ENCODE assay signal across 8 cellular contexts in the genomic region with DNA sequence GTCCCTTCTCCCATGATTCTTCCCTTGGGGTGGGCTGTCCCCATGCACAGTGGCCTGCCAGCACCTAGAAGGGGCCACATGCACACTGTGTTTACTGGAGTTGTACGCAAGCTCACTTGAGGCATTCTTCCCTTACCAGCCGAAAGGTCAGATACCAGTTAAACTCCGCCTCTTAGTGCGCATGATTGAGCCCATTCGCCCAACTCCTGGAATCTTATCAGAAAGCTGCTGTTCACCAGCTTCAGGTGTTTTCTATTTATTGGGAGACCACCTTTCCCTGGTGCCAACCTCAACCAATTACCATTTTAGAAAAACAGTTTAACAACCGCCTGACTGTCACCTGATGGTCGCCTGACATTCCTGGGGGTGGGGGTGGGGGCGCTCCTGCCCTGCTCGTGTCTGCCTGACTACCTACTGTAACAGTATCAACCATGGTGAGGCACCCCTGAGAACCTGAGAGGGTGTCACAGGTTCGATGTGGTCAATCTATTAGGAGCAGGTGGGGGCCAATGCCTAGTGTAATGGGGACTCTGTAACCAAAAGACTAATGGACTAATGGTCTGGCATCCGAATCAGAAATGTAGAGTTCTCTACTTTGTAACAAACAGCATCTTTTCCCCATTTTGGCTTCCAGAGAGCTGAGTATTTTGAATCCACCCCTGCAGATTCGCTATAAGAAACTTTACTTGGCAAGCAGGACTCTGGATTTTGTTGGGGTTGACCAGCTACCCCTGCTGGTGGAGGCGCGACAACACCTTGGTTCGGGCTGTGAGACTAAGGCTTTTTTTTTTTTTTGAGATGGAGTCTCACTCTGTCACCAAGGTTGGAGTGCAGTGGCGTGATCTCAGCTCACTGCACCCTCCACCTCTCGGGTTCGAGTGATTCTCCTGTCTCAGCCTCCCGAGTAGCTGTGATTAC. TPM values are rescaled to one million over a fixed set of nuclear protein-coding genes. Genes with fewer than 3 reads are reported as not detected.
DNase-seq lines count a peak whose midpoint lies in the region; ATAC-seq and TF ChIP-seq lines count a peak whose summit lies in the region.

No MANE protein-coding gene starts in this region.

- H3K79me2 ChIP-seq in GM23338 (replicated peaks; ENCODE audit: insufficient read depth) (no peaks in the 10 kb centered on the region), hepatocyte (no peaks in the 10 kb centered on the region)

- H3K27me3 Mint-ChIP-seq in GM23338 (ENCODE audit: insufficient read depth, low read depth, poor library complexity), result peaks cover 3% of the 10 kb centered on the region
- no peaks in the 10 kb centered on the region for H3K27me3 Mint-ChIP-seq in activated naive CD8-positive, alpha-beta T cell treated with anti-CD3 and anti-CD28 coated beads for 36 hours

- no peak overlapping the region for H2AFZ ChIP-seq in GM23338
- no peak overlapping the region for H2AFZ ChIP-seq in hepatocyte

- no peaks in the 10 kb centered on the region for H3K36me3 Mint-ChIP-seq in GM23338 (ENCODE audit: low read depth)
- no peaks in the 10 kb centered on the region for H3K36me3 Mint-ChIP-seq in activated naive CD8-positive, alpha-beta T cell treated with anti-CD3 and anti-CD28 coated beads for 36 hours

- 0 out of 2 replicates have a peak, but pooled peaks cover 3% of the 10 kb centered on the region for H3F3A ChIP-seq in GM23338 (replicated peaks; ENCODE audit: low read depth)

- H3K4me2 ChIP-seq in GM23338 (0 out of 2 replicates have a peak overlapping the region, but pooled peaks have one; percentile 6), hepatocyte (no peak overlapping the region)

- H3K27me3 ChIP-seq in GM23338 (ENCODE audit: insufficient read depth) (no peaks in the 10 kb centered on the region), hepatocyte (no peaks in the 10 kb centered on the region)

- peak overlapping the region; percentile 89 for H3K27ac ChIP-seq in GM23338 (ENCODE audit: low read depth)
- H3K27ac ChIP-seq in hepatocyte, result no peak overlapping the region

- H3K9me2 ChIP-seq in GM23338 (ENCODE audit: insufficient read depth) (no peaks in the 10 kb centered on the region), hepatocyte (replicated peaks; ENCODE audit: insufficient read depth) (no peaks in the 10 kb centered on the region)

- peak overlapping the region; percentile 84 for H3K27ac Mint-ChIP-seq in GM23338
- no peak overlapping the region for H3K27ac Mint-ChIP-seq in activated naive CD8-positive, alpha-beta T cell treated with anti-CD3 and anti-CD28 coated beads for 36 hours

- no peaks in the 10 kb centered on the region for H3K9me3 Mint-ChIP-seq in GM23338
- H3K9me3 Mint-ChIP-seq in activated naive CD8-positive, alpha-beta T cell treated with anti-CD3 and anti-CD28 coated beads for 36 hours, result no peaks in the 10 kb centered on the region

- H3K4me3 ChIP-seq in GM23338, result no peak overlapping the region
- H3K4me3 ChIP-seq in hepatocyte, result no peak overlapping the region

- H3K9me3 ChIP-seq in hepatocyte (ENCODE audit: low read depth), result no peaks in the 10 kb centered on the region

- H3K36me3 ChIP-seq in GM23338 (ENCODE audit: insufficient read depth), result no peaks in the 10 kb centered on the region
- no peaks in the 10 kb centered on the region for H3K36me3 ChIP-seq in hepatocyte (replicated peaks; ENCODE audit: insufficient read depth, low read depth)

- DNase-seq in AML-193 (lab: John Stamatoyannopoulos, UW) (peak; percentile 6 to 9), GM23338 (ENCODE audit: low spot score) (peak; percentile 74), RKO (ENCODE audit: low spot score) (peak; percentile 64), hepatocyte (ENCODE audit: low spot score) (peak; percentile 55)
- peak; percentile 38 for DNase-seq in activated naive CD8-positive, alpha-beta T cell treated with anti-CD3 and anti-CD28 coated beads for 36 hours
- DNase-seq in stimulated activated CD4-positive, alpha-beta T cell treated with anti-CD3 and anti-CD28 coated beads, Interleukin-15, amount 100 ng/mL, for 48 hours (ENCODE audit: low read depth in 2 of 2), result peak; percentile 23 to 43

- TF ChIP-seq CTCF in GM23338 (conservative IDR thresholded peaks at IDR 0.05; ENCODE audit: low read depth in 2 of 2) (peak; percentile 62 to 67), hepatocyte (IDR thresholded peaks at IDR 0.05; ENCODE audit: poor library complexity) (peak; percentile 39)

- H4K20me1 ChIP-seq in GM23338 (replicated peaks; ENCODE audit: insufficient read depth), result no peaks in the 10 kb centered on the region
- H4K20me1 ChIP-seq in hepatocyte (ENCODE audit: insufficient read depth, poor library complexity, severe bottlenecking), result no peaks in the 10 kb centered on the region

- H3K4me3 Mint-ChIP-seq in GM23338, result no peak overlapping the region
- H3K4me3 Mint-ChIP-seq in activated naive CD8-positive, alpha-beta T cell treated with anti-CD3 and anti-CD28 coated beads for 36 hours, result no peak overlapping the region

- 55% methylated on average over 19 of the region's 19 CpGs for WGBS in hepatocyte (ENCODE audit: low lambda C conversion rate, missing lambda C conversion rate)

- peaks cover 17% of the 10 kb centered on the region; the same call in 2 of the 3 replicates for H3K4me1 Mint-ChIP-seq in GM23338
- no peaks in the 10 kb centered on the region for H3K4me1 Mint-ChIP-seq in activated naive CD8-positive, alpha-beta T cell treated with anti-CD3 and anti-CD28 coated beads for 36 hours

- peaks cover 3% of the 10 kb centered on the region; the same call in 1 of the 2 replicates for H3K4me1 ChIP-seq in GM23338 (ENCODE audit: insufficient read depth)
- H3K4me1 ChIP-seq in hepatocyte (ENCODE audit: insufficient read depth), result no peaks in the 10 kb centered on the region

- ATAC-seq in GM23338 (peak; percentile 58), GM18517 (IDR thresholded peaks at IDR 0.05; ENCODE audit: unreplicated experiment) (no peak), GM21390 (IDR thresholded peaks at IDR 0.05; ENCODE audit: unreplicated experiment) (no peak)

TF ChIP-seq in GM23338, 12 proteins besides CTCF, POLR2A, EP300 and RAD21 (continues in another document):
- TF ChIP-seq, protein P1, sequence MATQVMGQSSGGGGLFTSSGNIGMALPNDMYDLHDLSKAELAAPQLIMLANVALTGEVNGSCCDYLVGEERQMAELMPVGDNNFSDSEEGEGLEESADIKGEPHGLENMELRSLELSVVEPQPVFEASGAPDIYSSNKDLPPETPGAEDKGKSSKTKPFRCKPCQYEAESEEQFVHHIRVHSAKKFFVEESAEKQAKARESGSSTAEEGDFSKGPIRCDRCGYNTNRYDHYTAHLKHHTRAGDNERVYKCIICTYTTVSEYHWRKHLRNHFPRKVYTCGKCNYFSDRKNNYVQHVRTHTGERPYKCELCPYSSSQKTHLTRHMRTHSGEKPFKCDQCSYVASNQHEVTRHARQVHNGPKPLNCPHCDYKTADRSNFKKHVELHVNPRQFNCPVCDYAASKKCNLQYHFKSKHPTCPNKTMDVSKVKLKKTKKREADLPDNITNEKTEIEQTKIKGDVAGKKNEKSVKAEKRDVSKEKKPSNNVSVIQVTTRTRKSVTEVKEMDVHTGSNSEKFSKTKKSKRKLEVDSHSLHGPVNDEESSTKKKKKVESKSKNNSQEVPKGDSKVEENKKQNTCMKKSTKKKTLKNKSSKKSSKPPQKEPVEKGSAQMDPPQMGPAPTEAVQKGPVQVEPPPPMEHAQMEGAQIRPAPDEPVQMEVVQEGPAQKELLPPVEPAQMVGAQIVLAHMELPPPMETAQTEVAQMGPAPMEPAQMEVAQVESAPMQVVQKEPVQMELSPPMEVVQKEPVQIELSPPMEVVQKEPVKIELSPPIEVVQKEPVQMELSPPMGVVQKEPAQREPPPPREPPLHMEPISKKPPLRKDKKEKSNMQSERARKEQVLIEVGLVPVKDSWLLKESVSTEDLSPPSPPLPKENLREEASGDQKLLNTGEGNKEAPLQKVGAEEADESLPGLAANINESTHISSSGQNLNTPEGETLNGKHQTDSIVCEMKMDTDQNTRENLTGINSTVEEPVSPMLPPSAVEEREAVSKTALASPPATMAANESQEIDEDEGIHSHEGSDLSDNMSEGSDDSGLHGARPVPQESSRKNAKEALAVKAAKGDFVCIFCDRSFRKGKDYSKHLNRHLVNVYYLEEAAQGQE (IDR thresholded peaks at IDR 0.05; ENCODE audit: unreplicated experiment), result no peak
- TF ChIP-seq EZH2phosphoT487 (IDR thresholded peaks at IDR 0.05; ENCODE audit: unreplicated experiment) (no peak), POLR2AphosphoS5 (IDR thresholded peaks at IDR 0.05; ENCODE audit: low read depth) (no peak), JUNB (IDR thresholded peaks at IDR 0.05; ENCODE audit: unreplicated experiment) (no peak)
- TF ChIP-seq, protein P2, sequence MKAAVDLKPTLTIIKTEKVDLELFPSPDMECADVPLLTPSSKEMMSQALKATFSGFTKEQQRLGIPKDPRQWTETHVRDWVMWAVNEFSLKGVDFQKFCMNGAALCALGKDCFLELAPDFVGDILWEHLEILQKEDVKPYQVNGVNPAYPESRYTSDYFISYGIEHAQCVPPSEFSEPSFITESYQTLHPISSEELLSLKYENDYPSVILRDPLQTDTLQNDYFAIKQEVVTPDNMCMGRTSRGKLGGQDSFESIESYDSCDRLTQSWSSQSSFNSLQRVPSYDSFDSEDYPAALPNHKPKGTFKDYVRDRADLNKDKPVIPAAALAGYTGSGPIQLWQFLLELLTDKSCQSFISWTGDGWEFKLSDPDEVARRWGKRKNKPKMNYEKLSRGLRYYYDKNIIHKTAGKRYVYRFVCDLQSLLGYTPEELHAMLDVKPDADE (IDR thresholded peaks at IDR 0.05), result no peak

RNA-seq across cellular contexts. Expression of a gene that starts 58.3 kb away (rescaled TPM):
- 1.2 and 1.5 TPM in 2 replicates for total RNA-seq in GM23338 (2014; rRNA removed; shearing (Covaris generic))
- polyA plus RNA-seq in GM23338 (2016; fragmentation: Nextera tagmentation; extraction: Ambion mirVana) (0.68 and 0.70 TPM in 2 replicates), hepatocyte (not detected in 2 replicates)
- total RNA-seq in activated naive CD8-positive, alpha-beta T cell treated with anti-CD3 and anti-CD28 coated beads for 36 hours, result 1 to 10 TPM in 1 of 2 experiments, under 1 TPM in 1; 0.78 to 1.2 TPM
- 0.08 and 0.33 TPM in 2 replicates for total RNA-seq in hepatocyte

Comparison
In these comparisons a context has a peak if more than half of its experiments do, and no peak if none do; other contexts are left out.
1. DNase-seq: peak in every context shown above with its lines; median percentile 74 in GM23338; 64 in RKO; 55 in hepatocyte; 38 in activated naive CD8-positive, alpha-beta T cell treated with anti-CD3 and anti-CD28 coated beads for 36 hours; 33 in stimulated activated CD4-positive, alpha-beta T cell treated with anti-CD3 and anti-CD28 coated beads, Interleukin-15, amount 100 ng/mL, for 48 hours; 8 in AML-193.